2 cellular contexts compared by ENCODE assay signal in the genomic region with DNA sequence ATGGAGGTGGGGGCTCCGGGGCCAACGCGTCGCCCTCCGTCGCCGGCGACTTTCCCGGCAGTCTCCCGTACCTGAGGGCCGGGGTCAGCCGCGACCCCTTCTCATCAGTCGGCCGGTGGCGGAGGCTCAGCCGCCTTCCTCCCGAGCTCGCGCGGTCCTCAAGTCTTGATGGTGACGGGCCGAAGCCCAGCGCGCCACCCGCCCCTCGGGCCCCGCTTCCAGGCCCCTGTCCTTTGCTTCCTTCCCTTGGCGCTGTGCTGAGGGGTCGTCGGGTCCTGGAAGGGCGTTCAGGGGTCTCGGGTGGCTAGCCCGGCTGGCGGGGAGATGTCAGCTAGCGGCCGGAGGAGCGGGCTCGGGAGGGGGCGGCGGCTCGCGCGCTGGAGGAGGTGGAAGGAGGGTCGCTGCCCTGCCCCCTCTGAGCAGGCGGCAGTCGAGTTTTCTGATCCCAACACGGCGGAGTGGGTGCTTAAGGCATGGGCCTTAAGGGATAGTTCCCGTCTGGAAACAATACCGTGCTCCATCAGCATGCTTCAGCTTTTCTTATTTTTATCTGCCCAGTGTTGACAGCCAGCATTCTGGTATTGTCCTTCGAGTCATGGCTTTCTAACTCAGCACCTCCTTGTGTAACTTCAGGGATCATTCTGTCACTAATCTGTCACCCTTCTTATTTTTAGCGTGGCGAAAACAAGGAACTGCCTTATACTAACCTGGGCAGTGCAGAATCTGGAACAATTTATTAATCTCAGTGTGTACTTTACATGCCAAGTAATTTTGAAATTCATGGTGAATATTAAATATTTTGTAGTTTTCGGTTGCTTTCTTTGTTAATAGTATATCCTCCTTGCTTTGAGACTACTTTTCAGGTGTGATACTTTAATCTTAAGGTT.
TF ChIP-seq lines count a peak whose summit lies in the region.

No MANE protein-coding gene starts in this region.

TF ChIP-seq in HEK293, 187 proteins besides CTCF, POLR2A, EP300 and RAD21 (continued from another document and continues in another):
- TF ChIP-seq, protein P1, sequence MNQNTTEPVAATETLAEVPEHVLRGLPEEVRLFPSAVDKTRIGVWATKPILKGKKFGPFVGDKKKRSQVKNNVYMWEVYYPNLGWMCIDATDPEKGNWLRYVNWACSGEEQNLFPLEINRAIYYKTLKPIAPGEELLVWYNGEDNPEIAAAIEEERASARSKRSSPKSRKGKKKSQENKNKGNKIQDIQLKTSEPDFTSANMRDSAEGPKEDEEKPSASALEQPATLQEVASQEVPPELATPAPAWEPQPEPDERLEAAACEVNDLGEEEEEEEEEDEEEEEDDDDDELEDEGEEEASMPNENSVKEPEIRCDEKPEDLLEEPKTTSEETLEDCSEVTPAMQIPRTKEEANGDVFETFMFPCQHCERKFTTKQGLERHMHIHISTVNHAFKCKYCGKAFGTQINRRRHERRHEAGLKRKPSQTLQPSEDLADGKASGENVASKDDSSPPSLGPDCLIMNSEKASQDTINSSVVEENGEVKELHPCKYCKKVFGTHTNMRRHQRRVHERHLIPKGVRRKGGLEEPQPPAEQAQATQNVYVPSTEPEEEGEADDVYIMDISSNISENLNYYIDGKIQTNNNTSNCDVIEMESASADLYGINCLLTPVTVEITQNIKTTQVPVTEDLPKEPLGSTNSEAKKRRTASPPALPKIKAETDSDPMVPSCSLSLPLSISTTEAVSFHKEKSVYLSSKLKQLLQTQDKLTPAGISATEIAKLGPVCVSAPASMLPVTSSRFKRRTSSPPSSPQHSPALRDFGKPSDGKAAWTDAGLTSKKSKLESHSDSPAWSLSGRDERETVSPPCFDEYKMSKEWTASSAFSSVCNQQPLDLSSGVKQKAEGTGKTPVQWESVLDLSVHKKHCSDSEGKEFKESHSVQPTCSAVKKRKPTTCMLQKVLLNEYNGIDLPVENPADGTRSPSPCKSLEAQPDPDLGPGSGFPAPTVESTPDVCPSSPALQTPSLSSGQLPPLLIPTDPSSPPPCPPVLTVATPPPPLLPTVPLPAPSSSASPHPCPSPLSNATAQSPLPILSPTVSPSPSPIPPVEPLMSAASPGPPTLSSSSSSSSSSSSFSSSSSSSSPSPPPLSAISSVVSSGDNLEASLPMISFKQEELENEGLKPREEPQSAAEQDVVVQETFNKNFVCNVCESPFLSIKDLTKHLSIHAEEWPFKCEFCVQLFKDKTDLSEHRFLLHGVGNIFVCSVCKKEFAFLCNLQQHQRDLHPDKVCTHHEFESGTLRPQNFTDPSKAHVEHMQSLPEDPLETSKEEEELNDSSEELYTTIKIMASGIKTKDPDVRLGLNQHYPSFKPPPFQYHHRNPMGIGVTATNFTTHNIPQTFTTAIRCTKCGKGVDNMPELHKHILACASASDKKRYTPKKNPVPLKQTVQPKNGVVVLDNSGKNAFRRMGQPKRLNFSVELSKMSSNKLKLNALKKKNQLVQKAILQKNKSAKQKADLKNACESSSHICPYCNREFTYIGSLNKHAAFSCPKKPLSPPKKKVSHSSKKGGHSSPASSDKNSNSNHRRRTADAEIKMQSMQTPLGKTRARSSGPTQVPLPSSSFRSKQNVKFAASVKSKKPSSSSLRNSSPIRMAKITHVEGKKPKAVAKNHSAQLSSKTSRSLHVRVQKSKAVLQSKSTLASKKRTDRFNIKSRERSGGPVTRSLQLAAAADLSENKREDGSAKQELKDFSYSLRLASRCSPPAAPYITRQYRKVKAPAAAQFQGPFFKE (tag by site-specific recombination; IDR thresholded peaks at IDR 0.05; ENCODE audit: borderline replicate concordance), result 0 out of 2 replicates have a peak, but pooled peaks have one; percentile 61
- TF ChIP-seq, protein P2, sequence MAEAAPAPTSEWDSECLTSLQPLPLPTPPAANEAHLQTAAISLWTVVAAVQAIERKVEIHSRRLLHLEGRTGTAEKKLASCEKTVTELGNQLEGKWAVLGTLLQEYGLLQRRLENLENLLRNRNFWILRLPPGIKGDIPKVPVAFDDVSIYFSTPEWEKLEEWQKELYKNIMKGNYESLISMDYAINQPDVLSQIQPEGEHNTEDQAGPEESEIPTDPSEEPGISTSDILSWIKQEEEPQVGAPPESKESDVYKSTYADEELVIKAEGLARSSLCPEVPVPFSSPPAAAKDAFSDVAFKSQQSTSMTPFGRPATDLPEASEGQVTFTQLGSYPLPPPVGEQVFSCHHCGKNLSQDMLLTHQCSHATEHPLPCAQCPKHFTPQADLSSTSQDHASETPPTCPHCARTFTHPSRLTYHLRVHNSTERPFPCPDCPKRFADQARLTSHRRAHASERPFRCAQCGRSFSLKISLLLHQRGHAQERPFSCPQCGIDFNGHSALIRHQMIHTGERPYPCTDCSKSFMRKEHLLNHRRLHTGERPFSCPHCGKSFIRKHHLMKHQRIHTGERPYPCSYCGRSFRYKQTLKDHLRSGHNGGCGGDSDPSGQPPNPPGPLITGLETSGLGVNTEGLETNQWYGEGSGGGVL (tag by site-specific recombination; IDR thresholded peaks at IDR 0.05), result peak; percentile 29; the same call in 1 of the 2 replicates
- TF ChIP-seq YY1 (tag by site-specific recombination; IDR thresholded peaks at IDR 0.05) (no peak), ZNF157 (tag by site-specific recombination; IDR thresholded peaks at IDR 0.05) (no peak), ZNF596 (tag by site-specific recombination; IDR thresholded peaks at IDR 0.05) (no peak), ZNF24 (tag by site-specific recombination; IDR thresholded peaks at IDR 0.05) (no peak), ZNF777 (tag by site-specific recombination; IDR thresholded peaks at IDR 0.05; ENCODE audit: borderline replicate concordance) (0 out of 2 replicates have a peak, but pooled peaks have one; percentile 61), ZNF501 (tag by site-specific recombination; IDR thresholded peaks at IDR 0.05) (0 out of 2 replicates have a peak, but pooled peaks have one; percentile 54), RBAK (tag by site-specific recombination; IDR thresholded peaks at IDR 0.05) (no peak), SP2 (tag by site-specific recombination; IDR thresholded peaks at IDR 0.05) (0 out of 2 replicates have a peak, but pooled peaks have one; percentile 11), KLF16 (tag by site-specific recombination; IDR thresholded peaks at IDR 0.05) (0 out of 2 replicates have a peak, but pooled peaks have one; percentile 27)
- TF ChIP-seq, protein P3, sequence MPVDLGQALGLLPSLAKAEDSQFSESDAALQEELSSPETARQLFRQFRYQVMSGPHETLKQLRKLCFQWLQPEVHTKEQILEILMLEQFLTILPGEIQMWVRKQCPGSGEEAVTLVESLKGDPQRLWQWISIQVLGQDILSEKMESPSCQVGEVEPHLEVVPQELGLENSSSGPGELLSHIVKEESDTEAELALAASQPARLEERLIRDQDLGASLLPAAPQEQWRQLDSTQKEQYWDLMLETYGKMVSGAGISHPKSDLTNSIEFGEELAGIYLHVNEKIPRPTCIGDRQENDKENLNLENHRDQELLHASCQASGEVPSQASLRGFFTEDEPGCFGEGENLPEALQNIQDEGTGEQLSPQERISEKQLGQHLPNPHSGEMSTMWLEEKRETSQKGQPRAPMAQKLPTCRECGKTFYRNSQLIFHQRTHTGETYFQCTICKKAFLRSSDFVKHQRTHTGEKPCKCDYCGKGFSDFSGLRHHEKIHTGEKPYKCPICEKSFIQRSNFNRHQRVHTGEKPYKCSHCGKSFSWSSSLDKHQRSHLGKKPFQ (tag by site-specific recombination; IDR thresholded peaks at IDR 0.05), result no peak
- TF ChIP-seq, protein P4, sequence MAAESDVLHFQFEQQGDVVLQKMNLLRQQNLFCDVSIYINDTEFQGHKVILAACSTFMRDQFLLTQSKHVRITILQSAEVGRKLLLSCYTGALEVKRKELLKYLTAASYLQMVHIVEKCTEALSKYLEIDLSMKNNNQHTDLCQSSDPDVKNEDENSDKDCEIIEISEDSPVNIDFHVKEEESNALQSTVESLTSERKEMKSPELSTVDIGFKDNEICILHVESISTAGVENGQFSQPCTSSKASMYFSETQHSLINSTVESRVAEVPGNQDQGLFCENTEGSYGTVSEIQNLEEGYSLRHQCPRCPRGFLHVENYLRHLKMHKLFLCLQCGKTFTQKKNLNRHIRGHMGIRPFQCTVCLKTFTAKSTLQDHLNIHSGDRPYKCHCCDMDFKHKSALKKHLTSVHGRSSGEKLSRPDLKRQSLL (tag by site-specific recombination; IDR thresholded peaks at IDR 0.05), result no peak

TF ChIP-seq in endothelial cell of umbilical vein, 7 proteins besides CTCF, POLR2A, EP300 and RAD21 (continued from another document):
- TF ChIP-seq, protein P5, sequence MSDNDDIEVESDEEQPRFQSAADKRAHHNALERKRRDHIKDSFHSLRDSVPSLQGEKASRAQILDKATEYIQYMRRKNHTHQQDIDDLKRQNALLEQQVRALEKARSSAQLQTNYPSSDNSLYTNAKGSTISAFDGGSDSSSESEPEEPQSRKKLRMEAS (IDR thresholded peaks at IDR 0.05; ENCODE audit: insufficient read depth, insufficient read length), result no peak
- no peak for TF ChIP-seq JUN (IDR thresholded peaks at IDR 0.05; ENCODE audit: borderline replicate concordance, insufficient read depth, insufficient read length, low read depth)
- TF ChIP-seq POLR2AphosphoS5 (IDR thresholded peaks at IDR 0.05; ENCODE audit: insufficient read depth, low read depth, low read length), result no peak
